Comparison of ENCODE assay signal across 10 cellular contexts in genomic region chr21:28771790-28772501, GRCh38.
DNase-seq lines count a peak whose midpoint lies in the region; ATAC-seq, FAIRE-seq and TF ChIP-seq lines count a peak whose summit lies in the region.
"Had no signal": no experiment of that assay in that cellular context is flagged by ENCODE, and none has a peak within 500 bp of the region (broad histone marks: within the 10 kb centered on the region; RNA-seq: fewer than 3 reads in every experiment).

No MANE protein-coding gene starts in this region.

- intact Hi-C loops in transverse colon (cut with DNase I; ENCODE audit: low total_unique reads), result no loop called here

- peaks cover 5% of the 10 kb centered on the region for H3K27me3 Mint-ChIP-seq in activated T-cell treated with anti-CD3 and anti-CD28 coated beads, Interleukin-2, amount 50 U/mL, for 72 hours (ENCODE audit: low read depth)

- H3K27ac ChIP-seq in transverse colon, result peak overlapping the region; percentile 46 to 75 (median 61)
- H3K27ac ChIP-seq: BLaER1 had no signal

- peaks cover 78% of the 10 kb centered on the region for H3K4me1 Mint-ChIP-seq in activated T-cell treated with anti-CD3 and anti-CD28 coated beads, Interleukin-2, amount 50 U/mL, for 72 hours (ENCODE audit: low read depth)

- no peaks in the 10 kb centered on the region for H3K9me3 ChIP-seq in transverse colon

- peak overlapping the region; percentile 62 for H3K27ac Mint-ChIP-seq in activated T-cell treated with anti-CD3 and anti-CD28 coated beads, Interleukin-2, amount 50 U/mL, for 72 hours

- peak in 1 of 2 donors; percentile 12 for DNase-seq in activated T-cell treated with anti-CD3 and anti-CD28 coated beads, Interleukin-2, amount 50 U/mL, for 72 hours
- DNase-seq in activated T-cell treated with anti-CD3 and anti-CD28 coated beads, Interleukin-2, amount 50 U/mL, for 1 hour, result no peak
- peak; percentile 85 for DNase-seq in astrocyte of the spinal cord (ENCODE audit: low read depth, low spot score)
- no peak for DNase-seq in left lobe of liver (ENCODE audit: low spot score)
- DNase-seq in transverse colon, result no peak
- no peak for DNase-seq in D721Med (ENCODE audit: insufficient read length, low spot score)
- DNase-seq in NOMO-1 (lab: John Stamatoyannopoulos, UW; ENCODE audit: unreplicated experiment in 2 of 2), result no peak
- DNase-seq in NCI-H2227 treated with DMSO at 0.1 percent for 48 hours (lab: John Stamatoyannopoulos, UW), result no peak
- DNase-seq: NCI-H2029 had no signal

- 53 to 58% methylated on average over 3 of the region's 3 CpGs for WGBS in transverse colon (ENCODE audit: low coverage in 1 of 2), 2 donors

- TF ChIP-seq CTCF in astrocyte of the spinal cord (IDR thresholded peaks at IDR 0.05; ENCODE audit: low read depth, low read length), result no peak
- no peak for TF ChIP-seq CTCF in transverse colon (IDR thresholded peaks at IDR 0.05)
- TF ChIP-seq CTCF in D721Med (IDR thresholded peaks at IDR 0.05; ENCODE audit: insufficient read depth, missing control alignments), result no peak

- no peak for TF ChIP-seq EP300 in transverse colon (IDR thresholded peaks at IDR 0.05; ENCODE audit: low read depth)

- peaks cover 0 to 8% (median 2%) of the 10 kb centered on the region in 4 donors for H3K4me1 ChIP-seq in transverse colon
- H3K4me1 ChIP-seq: BLaER1 had no signal

- peaks cover 7 to 12% of the 10 kb centered on the region in 2 donors for H3K36me3 Mint-ChIP-seq in activated T-cell treated with anti-CD3 and anti-CD28 coated beads, Interleukin-2, amount 50 U/mL, for 72 hours (ENCODE audit: insufficient read depth in 2 of 2)

- H3K4me3 ChIP-seq in astrocyte of the spinal cord (ENCODE audit: low read depth, low read length), result no peak overlapping the region
- no peak overlapping the region for H3K4me3 ChIP-seq in transverse colon
- H3K4me3 ChIP-seq: BLaER1 had no signal

- H3K9me3 Mint-ChIP-seq in activated T-cell treated with anti-CD3 and anti-CD28 coated beads, Interleukin-2, amount 50 U/mL, for 72 hours, result peaks cover 6% of the 10 kb centered on the region in 2 donors

- no peak for FAIRE-seq in D721Med (lab: Jason Lieb, UNC)

- H3K4me3 Mint-ChIP-seq in activated T-cell treated with anti-CD3 and anti-CD28 coated beads, Interleukin-2, amount 50 U/mL, for 72 hours, result peak overlapping the region in 1 of 2 donors; percentile 37

- H3K36me3 ChIP-seq in transverse colon, result no peaks in the 10 kb centered on the region
- H3K36me3 ChIP-seq: BLaER1 had no signal

- ATAC-seq in activated T-cell treated with anti-CD3 and anti-CD28 coated beads, Interleukin-2, amount 50 U/mL, for 72 hours (replicated peaks in 1 of 2), result peak; percentile 29 to 33
- peak; percentile 44 for ATAC-seq in left lobe of liver

- in situ Hi-C loops in astrocyte of the spinal cord (cut with HindIII; ENCODE audit: low sequenced_read_pairs) (no loop called here), transverse colon (cut with MboI; ENCODE audit: low pct_ligation_motif_present in 1 of 4, low pct_unique_long_range_greater_than_20kb in 1 of 4, low sequenced_read_pairs in 3 of 4) (no loop called here)

- TF ChIP-seq POLR2A in transverse colon (IDR thresholded peaks at IDR 0.05), result no peak

- H3K27me3 ChIP-seq in transverse colon, result no peaks in the 10 kb centered on the region
- H3K27me3 ChIP-seq: BLaER1 had no signal
